ENCODE assay signal across 18 cellular contexts in genomic region chr2:86022661-86023365, GRCh38.
DNase-seq lines count a peak whose midpoint lies in the region; ATAC-seq and TF ChIP-seq lines count a peak whose summit lies in the region.
"Had no signal": no experiment of that assay in that cellular context is flagged by ENCODE, and none has a peak within 500 bp of the region (broad histone marks: within the 10 kb centered on the region; RNA-seq: fewer than 3 reads in every experiment).

No MANE protein-coding gene starts in this region.

- H3K4me1 ChIP-seq in aorta (ENCODE audit: control insufficient read depth in 1 of 2, insufficient read depth in 2 of 2, low read length in 2 of 2): peaks cover 0 to 2% of the 10 kb centered on the region in 2 donors
- H3K4me1 ChIP-seq: parathyroid adenoma had no signal

- H3K27ac ChIP-seq in dorsolateral prefrontal cortex (peak overlapping the region in 39 of 59 donors; percentile 20 to 92 (median 83)), aorta (ENCODE audit: low read depth in 1 of 2, low read length in 2 of 2) (no peak overlapping the region)
- H3K27ac ChIP-seq: parathyroid adenoma, SJCRH30, vagina had no signal

- H3K36me3 Mint-ChIP-seq in activated naive CD4-positive, alpha-beta T cell treated with anti-CD3 and anti-CD28 coated beads, Interleukin-2, amount 50 U/mL, for 72 hours: peaks cover 7 to 15% of the 10 kb centered on the region in 2 donors

- H3K36me3 ChIP-seq in aorta (ENCODE audit: control insufficient read depth in 1 of 2, insufficient read depth in 2 of 2, low read length in 1 of 2): peaks cover 0 to 1% of the 10 kb centered on the region in 2 donors

- H3K4me3 ChIP-seq in dorsolateral prefrontal cortex: no peak overlapping the region
- H3K4me3 ChIP-seq in aorta (ENCODE audit: low read length in 2 of 2): no peak overlapping the region
- H3K4me3 ChIP-seq: SJCRH30, vagina had no signal

- intact Hi-C loops in dorsolateral prefrontal cortex (cut with DNase I): loop anchor here in 1 of 2 donors (5.0 kb wide), 1 partner anchor 136 kb away; the partner anchor contains the start of gene ST3GAL5
- intact Hi-C loops in aorta (cut with DNase I): no loop called here

- no peaks in the 10 kb centered on the region for H3K27me3 ChIP-seq in dorsolateral prefrontal cortex
- no peaks in the 10 kb centered on the region for H3K27me3 ChIP-seq in aorta (ENCODE audit: control insufficient read depth in 1 of 2, insufficient read depth in 2 of 2, low read length in 1 of 2)
- H3K27me3 ChIP-seq: SJCRH30, vagina had no signal

- H3K9me3 Mint-ChIP-seq in activated naive CD4-positive, alpha-beta T cell treated with anti-CD3 and anti-CD28 coated beads, Interleukin-2, amount 50 U/mL, for 72 hours: no peaks in the 10 kb centered on the region

- no peak for DNase-seq in activated naive CD4-positive, alpha-beta T cell treated with anti-CD3 and anti-CD28 coated beads, Interleukin-2, amount 50 U/mL, for 72 hours (ENCODE audit: low spot score in 2 of 2)
- DNase-seq in activated naive CD4-positive, alpha-beta T cell treated with anti-CD3 and anti-CD28 coated beads, Interleukin-2, amount 50 U/mL, for 16 hours: no peak
- DNase-seq in dorsolateral prefrontal cortex (peak in 2 of 10 donors; percentile 23 to 33), aorta (peak; percentile 23 to 35), HT-29 (ENCODE audit: low spot score) (no peak), KG1 (lab: John Stamatoyannopoulos, UW) (no peak), NCI-H446 treated with DMSO at 0.1 percent for 48 hours (lab: John Stamatoyannopoulos, UW) (no peak)
- DNase-seq: activated T-cell treated with anti-CD3 and anti-CD28 coated beads for 4 hours; effector CD8-positive, alpha-beta T cell; HCEC 1CT; KBM-7; NCI-H1694 treated with DMSO at 0.1 percent for 48 hours; NCI-H774; SJCRH30; stimulated activated CD4-positive, alpha-beta T cell treated with anti-CD3 and anti-CD28 coated beads, Interleukin-15, amount 100 ng/mL, for 24 hours had no signal

- H3K9me3 ChIP-seq in aorta (ENCODE audit: control insufficient read depth, low read length): no peaks in the 10 kb centered on the region
- H3K9me3 ChIP-seq: SJCRH30, vagina had no signal

- peak overlapping the region; percentile 44 to 48 for H3K27ac Mint-ChIP-seq in activated naive CD4-positive, alpha-beta T cell treated with anti-CD3 and anti-CD28 coated beads, Interleukin-2, amount 50 U/mL, for 72 hours

- no peak for TF ChIP-seq CTCF in dorsolateral prefrontal cortex (IDR thresholded peaks at IDR 0.05 in 54 of 56, conservative IDR thresholded peaks at IDR 0.05 in 2 of 56; ENCODE audit: low read depth in 1 of 56, partially characterized antibody in 56 of 56)

- 50 to 57% methylated on average over 13 of the region's 13 CpGs for WGBS in aorta, 2 donors

- ATAC-seq in activated naive CD4-positive, alpha-beta T cell treated with anti-CD3 and anti-CD28 coated beads, Interleukin-2, amount 50 U/mL, for 72 hours: peak in 1 of 2 donors; percentile 71
- ATAC-seq in HG03442 (IDR thresholded peaks at IDR 0.05; ENCODE audit: unreplicated experiment) (peak; percentile 66), aorta (ENCODE audit: low FRiP score) (no peak)

Comparison
In these comparisons a context has a peak if more than half of its experiments do, and no peak if none do; other contexts are left out.
1. DNase-seq: peak in aorta (2 of 2); none in activated naive CD4-positive, alpha-beta T cell treated with anti-CD3 and anti-CD28 coated beads, Interleukin-2, amount 50 U/mL, for 72 hours (0 of 2), activated naive CD4-positive, alpha-beta T cell treated with anti-CD3 and anti-CD28 coated beads, Interleukin-2, amount 50 U/mL, for 16 hours (single experiment), HT-29 (single experiment), KG1 (single experiment) and NCI-H446 treated with DMSO at 0.1 percent for 48 hours (single experiment).
2. H3K27ac ChIP-seq: peak in dorsolateral prefrontal cortex (39 of 59); none in aorta (0 of 2).